Comparison of ENCODE assay signal across 1 cellular context in the genomic region with DNA sequence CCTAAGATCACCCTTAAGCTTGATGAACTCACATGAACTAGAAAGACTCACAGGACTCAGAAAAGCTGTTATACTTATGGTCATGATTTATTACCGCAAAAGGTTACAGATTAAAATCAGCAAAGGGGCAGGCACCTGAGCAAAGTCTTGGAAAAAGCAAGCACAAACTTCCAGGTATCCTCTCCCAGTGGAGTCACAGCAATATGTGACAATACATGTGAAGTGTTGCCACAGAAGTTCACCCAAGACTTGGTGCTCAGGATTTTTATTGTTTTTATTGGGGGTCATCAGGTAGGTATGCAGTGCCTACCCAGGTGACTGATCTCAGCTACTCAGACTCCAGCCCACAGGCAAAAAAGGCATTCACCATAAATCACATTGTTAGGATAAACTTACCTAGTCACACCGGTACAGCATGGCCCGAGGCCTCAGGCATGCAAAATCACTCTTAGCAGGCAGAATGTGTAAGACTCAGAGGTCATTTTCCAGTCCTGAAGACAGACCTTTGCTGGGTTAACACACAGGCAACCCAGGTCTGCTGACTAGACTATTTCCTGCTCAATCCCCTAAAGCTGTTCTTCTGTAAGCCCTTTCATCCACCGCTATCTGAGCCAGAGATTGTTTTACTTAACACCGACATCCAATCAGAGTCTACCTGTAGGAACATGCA.
TF ChIP-seq lines count a peak whose summit lies in the region.

No MANE protein-coding gene starts in this region.

TF ChIP-seq in H1, 55 proteins besides CTCF, POLR2A, EP300 and RAD21 (continued from another document):
- TF ChIP-seq SIX5 (IDR thresholded peaks at IDR 0.05; ENCODE audit: low read depth, low read length), result no peak
